In the genomic region with DNA sequence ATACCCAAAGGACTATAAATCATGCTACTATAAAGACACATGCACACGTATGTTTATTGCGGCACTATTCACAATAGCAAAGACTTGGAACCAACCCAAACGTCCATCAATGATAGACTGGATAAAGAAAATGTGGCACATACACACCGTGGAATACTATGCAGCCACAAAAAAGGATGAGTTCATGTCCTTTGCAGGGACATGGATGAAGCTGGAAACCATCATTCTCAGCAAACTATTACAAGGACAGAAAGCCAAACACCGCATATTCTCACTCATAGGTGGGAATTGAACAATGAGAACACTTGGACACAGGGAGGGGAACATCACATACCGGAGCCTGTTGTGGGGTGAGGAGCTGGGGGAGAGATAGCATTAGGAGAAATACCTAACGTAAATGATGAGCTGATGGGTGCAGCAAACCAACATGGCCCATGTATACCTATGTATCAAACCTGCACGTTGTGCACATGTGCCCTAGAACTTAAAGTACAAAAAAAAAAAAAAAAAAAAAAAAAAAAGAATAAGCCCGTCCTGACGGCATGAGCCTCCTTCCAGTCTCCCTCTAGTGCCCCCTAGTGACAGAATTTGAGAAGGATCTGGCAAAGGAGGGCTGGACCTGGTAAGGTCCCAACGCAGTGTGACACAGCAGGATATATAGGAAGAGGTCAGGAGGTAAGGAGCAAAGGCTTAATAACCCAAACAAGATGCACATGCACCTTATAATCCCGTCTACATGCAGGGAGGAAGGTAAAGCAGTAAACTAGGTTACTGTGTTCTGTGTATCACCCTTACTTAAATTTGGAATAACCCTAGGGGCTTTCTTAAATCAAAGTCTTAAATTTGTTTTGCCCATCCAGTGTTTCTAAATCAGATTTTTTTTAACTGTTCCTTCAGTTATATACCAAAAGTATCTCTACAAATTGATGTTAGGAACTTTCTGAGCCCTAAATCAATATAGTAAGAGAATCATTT, we compare ENCODE assay signal across 7 cellular contexts.
A peak's percentile ranks its signal among the peaks of the same experiment; 100 is the strongest.
DNase-seq lines count a peak whose midpoint lies in the region; TF ChIP-seq lines count a peak whose summit lies in the region.
"Not testable (repeated sequence)": the region's sequence is repeated elsewhere in the genome, so short reads cannot be mapped to it uniquely, and the experiment has no call there.

No MANE protein-coding gene starts in this region.

- H3K36me3 Mint-ChIP-seq in osteocyte (ENCODE audit: unreplicated experiment) = not testable (repeated sequence)

- peak; percentile 50 for TF ChIP-seq CTCF in LNCAP (IDR thresholded peaks at IDR 0.05)
- TF ChIP-seq CTCF in WI38 (IDR thresholded peaks at IDR 0.05; ENCODE audit: low read depth, low read length) = peak; percentile 56
- peak; percentile 79 for TF ChIP-seq CTCF in choroid plexus epithelial cell (conservative IDR thresholded peaks at IDR 0.05; ENCODE audit: low read depth, low read length)
- peak; percentile 67 for TF ChIP-seq CTCF in osteocyte (IDR thresholded peaks at IDR 0.05)

- H3K4me3 Mint-ChIP-seq in osteocyte (ENCODE audit: unreplicated experiment) = not testable (repeated sequence)

- not testable (repeated sequence) for H3K27ac Mint-ChIP-seq in osteocyte (ENCODE audit: unreplicated experiment)

- H3K27me3 Mint-ChIP-seq in osteocyte (ENCODE audit: unreplicated experiment) = peaks cover 35% of the 10 kb centered on the region

- not testable (repeated sequence) for H3K4me3 ChIP-seq in WI38 (ENCODE audit: low read depth, low read length); choroid plexus epithelial cell (ENCODE audit: low read depth, low read length)

- DNase-seq in GM03348 (ENCODE audit: low spot score) (peak; percentile 77), NCI-H82 treated with DMSO at 0.1 percent for 48 hours (lab: John Stamatoyannopoulos, UW; ENCODE audit: unreplicated experiment) (peak; percentile 62), choroid plexus epithelial cell (ENCODE audit: low read depth) (peak; percentile 76), iPS DF 19.7 (ENCODE audit: low read depth, low spot score) (peak; percentile 28)
- DNase-seq in osteocyte (ENCODE audit: extremely low spot score, unreplicated experiment) = not testable (repeated sequence)

- not testable (repeated sequence) for H3K9me3 Mint-ChIP-seq in osteocyte (ENCODE audit: unreplicated experiment)

- H3K4me1 Mint-ChIP-seq in osteocyte (ENCODE audit: unreplicated experiment) = not testable (repeated sequence)
